19 cellular contexts compared by ENCODE assay signal in genomic region chr20:20273281-20273680, GRCh38.
"Had no signal": no experiment of that assay in that cellular context is flagged by ENCODE, and none has a peak within 500 bp of the region (broad histone marks: within the 10 kb centered on the region; RNA-seq: fewer than 3 reads in every experiment).

No MANE protein-coding gene starts in this region.

- DNase-seq: activated CD4-positive, alpha-beta T cell treated with anti-CD3 and anti-CD28 coated beads for 4 hours; activated CD4-positive, alpha-beta T cell treated with anti-CD3 and anti-CD28 coated beads, Interleukin-2, amount 50 U/mL, for 4 hours; activated CD8-positive, alpha-beta memory T cell treated with anti-CD3 and anti-CD28 coated beads, Interleukin-2, amount 50 U/mL, for 48 hours; activated CD8-positive, alpha-beta T cell treated with anti-CD3 and anti-CD28 coated beads, Interleukin-2, amount 10 ng/mL, durations not matched to agents 7 days and 5 days; activated effector memory CD4-positive, alpha-beta T cell treated with Interleukin-2 at 50 U/mL for 16 hours; activated naive CD4-positive, alpha-beta T cell; activated T-cell treated with anti-CD3 and anti-CD28 coated beads, Interleukin-2, amount 50 U/mL, for 1 hour; aorta; body of pancreas; MM.1S; NCI-H1105 treated with DMSO at 0.1 percent for 48 hours; NCI-H146; NCI-H1930; NCI-H2171 treated with DMSO at 0.1 percent for 48 hours; NCI-H226; NCI-H510A; NCI-H526 treated with DMSO at 0.1 percent for 48 hours; SHP77 treated with DMSO at 0.1 percent for 48 hours had no signal

- H3K27ac ChIP-seq: body of pancreas had no signal

- ATAC-seq: activated CD4-positive, CD25-positive, alpha-beta regulatory T cell treated with anti-CD3 and anti-CD28 coated beads, Interleukin-2, amount 50 U/mL, for 24 hours; activated CD8-positive, alpha-beta T cell treated with anti-CD3 and anti-CD28 coated beads, Interleukin-2, amount 10 ng/mL, durations not matched to agents 7 days and 5 days; body of pancreas had no signal

- H3K4me3 ChIP-seq: body of pancreas had no signal

- H3K4me1 ChIP-seq: body of pancreas had no signal

- H3K27me3 ChIP-seq: body of pancreas had no signal

- H3K9me3 ChIP-seq: body of pancreas had no signal
